In the genomic region with DNA sequence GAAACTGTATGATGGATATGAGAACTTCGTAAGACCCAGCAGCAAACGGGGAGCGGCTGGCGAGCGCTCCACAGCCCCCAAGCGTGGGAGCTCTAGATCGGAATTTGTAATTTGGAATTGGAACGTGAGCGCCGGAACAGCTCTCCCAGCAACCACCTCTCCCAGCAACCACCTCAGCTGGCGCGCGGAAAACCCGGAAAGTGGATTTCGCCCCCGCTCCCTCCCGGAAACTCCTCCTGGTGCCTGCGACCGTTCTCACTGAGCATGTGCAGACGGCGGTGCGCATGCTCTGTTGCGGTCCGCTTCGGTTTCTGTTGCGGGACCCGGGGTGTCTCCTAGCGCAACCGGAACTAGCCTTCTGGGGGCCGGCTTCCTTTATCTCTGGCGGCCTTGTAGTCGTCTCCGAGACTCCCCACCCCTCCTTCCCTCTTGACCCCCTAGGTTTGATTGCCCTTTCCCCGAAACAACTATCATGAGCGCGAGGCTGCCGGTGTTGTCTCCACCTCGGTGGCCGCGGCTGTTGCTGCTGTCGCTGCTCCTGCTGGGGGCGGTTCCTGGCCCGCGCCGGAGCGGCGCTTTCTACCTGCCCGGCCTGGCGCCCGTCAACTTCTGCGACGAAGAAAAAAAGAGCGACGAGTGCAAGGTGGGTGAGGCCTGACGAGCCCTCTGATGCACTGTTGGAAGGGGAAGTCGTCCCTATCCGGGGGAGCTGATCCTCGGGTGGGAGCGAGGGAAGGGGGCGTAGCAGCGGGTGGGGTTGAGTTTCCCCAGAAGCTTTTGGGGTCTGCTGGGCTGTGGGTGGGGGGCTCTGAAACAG, we compare ENCODE assay signal across 8 cellular contexts. TPM values are rescaled to one million over a fixed set of nuclear protein-coding genes. Genes with fewer than 3 reads are reported as not detected.
DNase-seq lines count a peak whose midpoint lies in the region; ATAC-seq and TF ChIP-seq lines count a peak whose summit lies in the region.

A gene with protein sequence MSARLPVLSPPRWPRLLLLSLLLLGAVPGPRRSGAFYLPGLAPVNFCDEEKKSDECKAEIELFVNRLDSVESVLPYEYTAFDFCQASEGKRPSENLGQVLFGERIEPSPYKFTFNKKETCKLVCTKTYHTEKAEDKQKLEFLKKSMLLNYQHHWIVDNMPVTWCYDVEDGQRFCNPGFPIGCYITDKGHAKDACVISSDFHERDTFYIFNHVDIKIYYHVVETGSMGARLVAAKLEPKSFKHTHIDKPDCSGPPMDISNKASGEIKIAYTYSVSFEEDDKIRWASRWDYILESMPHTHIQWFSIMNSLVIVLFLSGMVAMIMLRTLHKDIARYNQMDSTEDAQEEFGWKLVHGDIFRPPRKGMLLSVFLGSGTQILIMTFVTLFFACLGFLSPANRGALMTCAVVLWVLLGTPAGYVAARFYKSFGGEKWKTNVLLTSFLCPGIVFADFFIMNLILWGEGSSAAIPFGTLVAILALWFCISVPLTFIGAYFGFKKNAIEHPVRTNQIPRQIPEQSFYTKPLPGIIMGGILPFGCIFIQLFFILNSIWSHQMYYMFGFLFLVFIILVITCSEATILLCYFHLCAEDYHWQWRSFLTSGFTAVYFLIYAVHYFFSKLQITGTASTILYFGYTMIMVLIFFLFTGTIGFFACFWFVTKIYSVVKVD (plus strand): TSS at position 338 of the 817 bp plus-strand sequence. CDS start 135 bp downstream, at position 473.

- peak; percentile 95 for DNase-seq in Daoy (ENCODE audit: low read depth)
- DNase-seq in GOT3 (lab: John Stamatoyannopoulos, UW), result peak; percentile 88
- DNase-seq in LoVo (ENCODE audit: low spot score), result peak; percentile 97
- DNase-seq in RWPE2 (ENCODE audit: low spot score), result peak; percentile 93
- peak; percentile 97 for DNase-seq in activated T-helper 2 cell treated with anti-CD3 and anti-CD28 coated beads, Interferon-gamma antibody, Interleukin-2, Interleukin-4, amounts not matched to agents 10 μg/mL and 5 μg/mL and 100 μg/mL, durations not matched to agents 14 hours and 24 hours and 36 hours (ENCODE audit: low spot score)
- DNase-seq in fibroblast of mammary gland (ENCODE audit: low read depth), result peak; percentile 95
- DNase-seq in natural killer cell, result peak; percentile 97
- peak; percentile 94 for DNase-seq in stimulated activated naive CD4-positive, alpha-beta T cell treated with Interleukin-2 at 50 U/mL for 16 hours (lab: John Stamatoyannopoulos, UW)

- H3K27me3 ChIP-seq in RWPE2 (ENCODE audit: insufficient read depth, poor library complexity, severe bottlenecking), result no peaks in the 10 kb centered on the region

- intact Hi-C loops in activated T-helper 2 cell treated with anti-CD3 and anti-CD28 coated beads, Interferon-gamma antibody, Interleukin-2, Interleukin-4, amounts not matched to agents 10 μg/mL and 5 μg/mL and 100 μg/mL, durations not matched to agents 14 hours and 24 hours and 36 hours (cut with micrococcal nuclease), result loop anchor here (1.0 to 10.0 kb wide), 4 partner anchors 144 to 414 kb away; a partner anchor contains a TSS
- intact Hi-C loops in natural killer cell (cut with micrococcal nuclease), result loop anchor here (5.0 to 10.0 kb wide), 2 partner anchors 234 to 1173 kb away; a partner anchor contains a TSS

- ATAC-seq in RWPE2 (ENCODE audit: low read depth), result peak; percentile 60
- peak; percentile 61 to 78 (median 74) for ATAC-seq in natural killer cell

- peaks cover 56% of the 10 kb centered on the region for H3K4me1 Mint-ChIP-seq in activated T-helper 2 cell treated with anti-CD3 and anti-CD28 coated beads, Interferon-gamma antibody, Interleukin-2, Interleukin-4, amounts not matched to agents 10 μg/mL and 5 μg/mL and 100 μg/mL, durations not matched to agents 14 hours and 24 hours and 36 hours (ENCODE audit: low read depth)
- H3K4me1 Mint-ChIP-seq in natural killer cell, result peaks cover 81 to 83% of the 10 kb centered on the region in 2 donors

- H3K9me3 Mint-ChIP-seq in activated T-helper 2 cell treated with anti-CD3 and anti-CD28 coated beads, Interferon-gamma antibody, Interleukin-2, Interleukin-4, amounts not matched to agents 10 μg/mL and 5 μg/mL and 100 μg/mL, durations not matched to agents 14 hours and 24 hours and 36 hours, result peaks cover 8% of the 10 kb centered on the region
- H3K9me3 Mint-ChIP-seq in natural killer cell, result no peaks in the 10 kb centered on the region

- H3K36me3 Mint-ChIP-seq in activated T-helper 2 cell treated with anti-CD3 and anti-CD28 coated beads, Interferon-gamma antibody, Interleukin-2, Interleukin-4, amounts not matched to agents 10 μg/mL and 5 μg/mL and 100 μg/mL, durations not matched to agents 14 hours and 24 hours and 36 hours (ENCODE audit: low read depth), result peaks cover 18% of the 10 kb centered on the region
- no peaks in the 10 kb centered on the region for H3K36me3 Mint-ChIP-seq in natural killer cell

- peaks cover 12% of the 10 kb centered on the region for H3K36me3 ChIP-seq in RWPE2 (ENCODE audit: low read depth)

- peak within 1 kb of the TSS; percentile 89 for H3K4me3 Mint-ChIP-seq in activated T-helper 2 cell treated with anti-CD3 and anti-CD28 coated beads, Interferon-gamma antibody, Interleukin-2, Interleukin-4, amounts not matched to agents 10 μg/mL and 5 μg/mL and 100 μg/mL, durations not matched to agents 14 hours and 24 hours and 36 hours (ENCODE audit: low read depth)
- H3K4me3 Mint-ChIP-seq in natural killer cell, result peak within 1 kb of the TSS; percentile 96

- H3K4me1 ChIP-seq in RWPE2 (ENCODE audit: insufficient read depth, poor library complexity, severe bottlenecking), result peaks cover 34% of the 10 kb centered on the region

- peak within 1 kb of the TSS; percentile 60 for H3K27ac ChIP-seq in RWPE2 (ENCODE audit: poor library complexity, severe bottlenecking)

- no peaks in the 10 kb centered on the region for H3K9me3 ChIP-seq in RWPE2 (ENCODE audit: severe bottlenecking)

- H3K27ac Mint-ChIP-seq in activated T-helper 2 cell treated with anti-CD3 and anti-CD28 coated beads, Interferon-gamma antibody, Interleukin-2, Interleukin-4, amounts not matched to agents 10 μg/mL and 5 μg/mL and 100 μg/mL, durations not matched to agents 14 hours and 24 hours and 36 hours, result peak within 1 kb of the TSS; percentile 86
- H3K27ac Mint-ChIP-seq in natural killer cell, result peak within 1 kb of the TSS; percentile 94 to 98

- H3K4me3 ChIP-seq in RWPE2 (ENCODE audit: severe bottlenecking) (peak within 1 kb of the TSS; percentile 66), fibroblast of mammary gland (ENCODE audit: control insufficient read depth, low read depth, low read length) (peak within 1 kb of the TSS; percentile 97)

- TF ChIP-seq CTCF in RWPE2 (IDR thresholded peaks at IDR 0.05; ENCODE audit: poor library complexity, severe bottlenecking) (no peak), fibroblast of mammary gland (conservative IDR thresholded peaks at IDR 0.05; ENCODE audit: control insufficient read depth, insufficient read depth, low read depth, low read length) (no peak), natural killer cell (IDR thresholded peaks at IDR 0.05) (no peak)

- H3K27me3 Mint-ChIP-seq in activated T-helper 2 cell treated with anti-CD3 and anti-CD28 coated beads, Interferon-gamma antibody, Interleukin-2, Interleukin-4, amounts not matched to agents 10 μg/mL and 5 μg/mL and 100 μg/mL, durations not matched to agents 14 hours and 24 hours and 36 hours (ENCODE audit: low read depth), result no peaks in the 10 kb centered on the region
- no peaks in the 10 kb centered on the region for H3K27me3 Mint-ChIP-seq in natural killer cell (ENCODE audit: low read depth in 2 of 2)

RNA-seq across cellular contexts. Expression of the gene that starts here (rescaled TPM):
- 92.7 and 106 TPM in 2 replicates for total RNA-seq in Daoy (2014; rRNA removed; shearing (Covaris generic))
- 77.5 and 78.5 TPM in 2 replicates for total RNA-seq in activated T-helper 2 cell treated with anti-CD3 and anti-CD28 coated beads, Interferon-gamma antibody, Interleukin-2, Interleukin-4, amounts not matched to agents 10 μg/mL and 5 μg/mL and 100 μg/mL, durations not matched to agents 14 hours and 24 hours and 36 hours
- total RNA-seq in natural killer cell, result 10 to 100 TPM; 41.8 to 62.1 (median 51.4) TPM

Comparison
In these comparisons a context has a peak if more than half of its experiments do, and no peak if none do; other contexts are left out.
1. Peak in every context shown above with its lines: DNase-seq, ATAC-seq, H3K4me3 ChIP-seq and H3K27ac ChIP-seq.